ENCODE assay signal across 2 cellular contexts in the genomic region with DNA sequence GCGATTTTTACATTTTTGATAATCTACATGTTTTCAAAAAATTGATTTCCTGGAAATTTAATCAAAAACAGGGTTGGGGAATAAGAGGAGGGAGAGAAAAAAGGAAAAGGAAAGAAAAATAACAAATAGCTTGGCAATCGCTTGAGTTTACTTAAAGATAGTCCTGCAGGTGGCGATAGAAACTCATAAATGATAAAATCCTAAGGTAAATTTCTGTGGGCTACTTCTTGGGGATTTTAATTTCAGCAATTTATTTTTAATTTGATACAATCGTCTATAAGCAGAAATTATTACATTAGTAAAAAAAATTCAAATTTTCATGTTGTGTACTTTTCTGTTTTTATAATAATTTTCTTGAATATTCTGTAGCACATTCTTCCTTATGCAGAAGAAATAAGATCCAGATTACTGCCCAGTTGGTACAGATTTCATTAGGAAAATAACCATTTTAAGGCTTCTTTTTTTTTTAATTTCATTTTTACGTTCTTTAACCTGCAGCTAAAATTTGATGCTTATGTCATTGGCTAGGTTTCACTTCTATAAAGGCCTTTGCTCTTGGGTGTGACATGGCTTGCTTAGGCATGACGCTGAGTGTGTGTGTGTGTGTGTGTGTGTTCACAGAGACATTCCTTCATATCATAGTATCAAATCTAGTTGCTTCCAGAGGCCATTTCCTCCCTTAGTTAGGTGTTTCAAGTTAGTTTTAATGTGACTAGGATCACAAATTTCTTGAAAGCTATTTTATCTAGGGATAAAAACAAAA.
TF ChIP-seq lines count a peak whose summit lies in the region.

No MANE protein-coding gene starts in this region.

TF ChIP-seq in Ishikawa, 13 proteins besides CTCF, POLR2A, EP300 and RAD21 (continued from another document):
- no peak for TF ChIP-seq CREB1 (IDR thresholded peaks at IDR 0.05; ENCODE audit: low read depth)
- no peak for TF ChIP-seq ZBTB7A (IDR thresholded peaks at IDR 0.05; ENCODE audit: low read depth)

TF ChIP-seq in WTC11, 78 proteins besides CTCF, POLR2A, EP300 and RAD21 (continued from another document):
- TF ChIP-seq TEAD1 (CRISPR knock-in tag; IDR thresholded peaks at IDR 0.05) (no peak), ZNF317 (CRISPR knock-in tag; IDR thresholded peaks at IDR 0.05; ENCODE audit: borderline replicate concordance, low read depth) (no peak), SMAD4 (CRISPR knock-in tag; IDR thresholded peaks at IDR 0.05) (no peak), ZNF396 (CRISPR knock-in tag; IDR thresholded peaks at IDR 0.05; ENCODE audit: borderline replicate concordance) (no peak), FOXJ3 (CRISPR knock-in tag; IDR thresholded peaks at IDR 0.05; ENCODE audit: borderline replicate concordance) (no peak), MYBL2 (CRISPR knock-in tag; IDR thresholded peaks at IDR 0.05) (no peak), SP1 (CRISPR knock-in tag; conservative IDR thresholded peaks at IDR 0.05) (no peak), HMGA2 (CRISPR knock-in tag; IDR thresholded peaks at IDR 0.05) (no peak)
- TF ChIP-seq, protein P1, sequence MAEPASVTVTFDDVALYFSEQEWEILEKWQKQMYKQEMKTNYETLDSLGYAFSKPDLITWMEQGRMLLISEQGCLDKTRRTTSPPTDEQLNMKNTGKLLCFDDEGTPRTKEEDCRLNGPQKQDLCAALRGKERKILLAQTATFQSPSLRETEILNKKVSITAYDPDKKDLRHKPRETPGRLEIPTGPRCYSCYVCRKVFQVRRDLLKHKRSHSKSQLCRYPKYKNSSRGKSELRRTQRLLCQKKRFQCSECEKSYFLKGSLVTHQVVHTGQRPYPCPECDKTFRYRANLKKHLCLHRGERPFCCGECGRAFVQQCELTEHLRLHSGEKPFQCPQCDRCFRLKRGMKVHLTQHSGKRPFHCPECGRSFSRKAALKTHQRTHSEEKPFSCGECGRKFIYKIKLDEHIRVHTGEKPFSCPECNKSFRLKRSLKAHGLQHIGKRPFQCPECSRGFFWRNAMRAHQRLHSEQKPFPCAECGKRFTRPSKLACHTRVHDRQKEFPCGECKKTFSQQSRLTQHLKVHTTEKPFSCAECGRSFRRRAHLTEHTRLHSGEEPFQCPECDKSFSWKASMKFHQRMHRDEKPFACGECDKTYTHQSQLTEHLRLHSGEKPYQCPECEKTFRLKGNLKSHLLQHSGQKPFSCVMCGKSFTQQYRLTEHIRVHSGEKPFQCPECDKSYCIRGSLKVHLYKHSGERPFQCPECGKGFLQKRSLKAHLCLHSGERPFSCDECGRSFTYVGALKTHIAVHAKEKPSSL (CRISPR knock-in tag; conservative IDR thresholded peaks at IDR 0.05), result no peak
- TF ChIP-seq, protein P2, sequence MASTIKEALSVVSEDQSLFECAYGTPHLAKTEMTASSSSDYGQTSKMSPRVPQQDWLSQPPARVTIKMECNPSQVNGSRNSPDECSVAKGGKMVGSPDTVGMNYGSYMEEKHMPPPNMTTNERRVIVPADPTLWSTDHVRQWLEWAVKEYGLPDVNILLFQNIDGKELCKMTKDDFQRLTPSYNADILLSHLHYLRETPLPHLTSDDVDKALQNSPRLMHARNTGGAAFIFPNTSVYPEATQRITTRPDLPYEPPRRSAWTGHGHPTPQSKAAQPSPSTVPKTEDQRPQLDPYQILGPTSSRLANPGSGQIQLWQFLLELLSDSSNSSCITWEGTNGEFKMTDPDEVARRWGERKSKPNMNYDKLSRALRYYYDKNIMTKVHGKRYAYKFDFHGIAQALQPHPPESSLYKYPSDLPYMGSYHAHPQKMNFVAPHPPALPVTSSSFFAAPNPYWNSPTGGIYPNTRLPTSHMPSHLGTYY (CRISPR knock-in tag; IDR thresholded peaks at IDR 0.05), result no peak
- TF ChIP-seq, protein P3, sequence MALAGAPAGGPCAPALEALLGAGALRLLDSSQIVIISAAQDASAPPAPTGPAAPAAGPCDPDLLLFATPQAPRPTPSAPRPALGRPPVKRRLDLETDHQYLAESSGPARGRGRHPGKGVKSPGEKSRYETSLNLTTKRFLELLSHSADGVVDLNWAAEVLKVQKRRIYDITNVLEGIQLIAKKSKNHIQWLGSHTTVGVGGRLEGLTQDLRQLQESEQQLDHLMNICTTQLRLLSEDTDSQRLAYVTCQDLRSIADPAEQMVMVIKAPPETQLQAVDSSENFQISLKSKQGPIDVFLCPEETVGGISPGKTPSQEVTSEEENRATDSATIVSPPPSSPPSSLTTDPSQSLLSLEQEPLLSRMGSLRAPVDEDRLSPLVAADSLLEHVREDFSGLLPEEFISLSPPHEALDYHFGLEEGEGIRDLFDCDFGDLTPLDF (CRISPR knock-in tag; IDR thresholded peaks at IDR 0.05), result no peak
TF ChIP-seq in WTC11: peak in this region for 0.
